ENCODE assay signal across 12 cellular contexts in genomic region chr12:120678572-120678971, GRCh38. TPM values are rescaled to one million over a fixed set of nuclear protein-coding genes. Genes with fewer than 3 reads are reported as not detected.
DNase-seq lines count a peak whose midpoint lies in the region; ATAC-seq and TF ChIP-seq lines count a peak whose summit lies in the region.
"Had no signal": no experiment of that assay in that cellular context is flagged by ENCODE, and none has a peak within 500 bp of the region (broad histone marks: within the 10 kb centered on the region; RNA-seq: fewer than 3 reads in every experiment).

No MANE protein-coding gene starts in this region.

- intact Hi-C loops in adrenal gland (cut with DNase I), result no loop called here

- peak overlapping the region; percentile 76 for H3K27ac ChIP-seq in 22Rv1
- H3K27ac ChIP-seq in adrenal gland, result peak overlapping the region in 4 of 5 donors; percentile 4 to 93 (median 83)

- peaks cover 12% of the 10 kb centered on the region in 2 donors for H3K4me1 ChIP-seq in adrenal gland (replicated peaks in 1 of 2)

- no peak for TF ChIP-seq POLR2A in adrenal gland (IDR thresholded peaks at IDR 0.05)

- ATAC-seq in HG03460 (IDR thresholded peaks at IDR 0.05; ENCODE audit: unreplicated experiment) (peak; percentile 9), HG02588 (IDR thresholded peaks at IDR 0.05; ENCODE audit: unreplicated experiment) (no peak)

- no peaks in the 10 kb centered on the region for H3K36me3 ChIP-seq in adrenal gland (replicated peaks in 1 of 2)
- H3K36me3 ChIP-seq: esophagus squamous epithelium, stomach had no signal

- H3K4me3 ChIP-seq in GM12865 (ENCODE audit: low read depth, low read length), result no peak overlapping the region; the same call in 1 of the 2 replicates
- no peak overlapping the region for H3K4me3 ChIP-seq in adrenal gland
- H3K4me3 ChIP-seq: esophagus squamous epithelium, stomach had no signal

- TF ChIP-seq CTCF in 22Rv1 (IDR thresholded peaks at IDR 0.05), result no peak
- no peak for TF ChIP-seq CTCF in GM12865 (IDR thresholded peaks at IDR 0.05; ENCODE audit: insufficient read depth, low read depth, low read length, missing control alignments)
- no peak for TF ChIP-seq CTCF in adrenal gland (IDR thresholded peaks at IDR 0.05)

- no peaks in the 10 kb centered on the region for H3K9me3 ChIP-seq in adrenal gland (replicated peaks in 1 of 3)
- H3K9me3 ChIP-seq: esophagus squamous epithelium, stomach had no signal

- DNase-seq in GM12865 (ENCODE audit: low read depth) (peak; percentile 69), adrenal gland (no peak), nucleus accumbens (lab: John Stamatoyannopoulos, UW) (no peak), HK-2 (ENCODE audit: unreplicated experiment) (no peak)
- no peak for DNase-seq in activated effector memory CD4-positive, alpha-beta T cell treated with Interleukin-2 at 50 U/mL for 16 hours
- DNase-seq: esophagus squamous epithelium, Kasumi-1, NCI-H446, stomach had no signal

- H3K27me3 ChIP-seq in adrenal gland, result no peaks in the 10 kb centered on the region
- H3K27me3 ChIP-seq: esophagus squamous epithelium, stomach had no signal

- WGBS in adrenal gland, 4 donors, result 53 to 67% (median 59%) methylated on average over 6 to 8 of the region's 8 CpGs

RNA-seq across cellular contexts. Expression of gene MLEC, which starts 8.4 kb away (rescaled TPM):
- total RNA-seq in adrenal gland, result 100 to 1,000 TPM; 210 to 555 (median 303) TPM
- polyA plus RNA-seq in adrenal gland, result 100 to 1,000 TPM in 1 of 3 donors, 10 to 100 TPM in 2; 68.3 to 286 (median 90.0) TPM

RNA-seq across cellular contexts. Expression of gene UNC119B, which starts 31.7 kb away (rescaled TPM):
- 10 to 100 TPM; 44.4 to 97.5 (median 70.0) TPM for total RNA-seq in adrenal gland
- 10 to 100 TPM; 14.0 to 43.9 (median 17.9) TPM for polyA plus RNA-seq in adrenal gland

RNA-seq across cellular contexts. Expression of gene CABP1, which starts 38.1 kb away (rescaled TPM):
- 1 to 10 TPM in 6 of 8 donors, under 1 TPM in 1, not detected in 1; 0.42 to 3.9 (median 2.1) TPM for total RNA-seq in adrenal gland
- 1 to 10 TPM; 2.3 to 5.1 (median 2.9) TPM for polyA plus RNA-seq in adrenal gland

RNA-seq across cellular contexts. Expression of gene ACADS, which starts 47.1 kb away (rescaled TPM):
- total RNA-seq in adrenal gland, result 100 to 1,000 TPM in 4 of 8 donors, 10 to 100 TPM in 4; 54.9 to 179 (median 97.4) TPM
- 10 to 100 TPM in 2 of 3 donors, 1 to 10 TPM in 1; 6.2 to 68.4 (median 53.9) TPM for polyA plus RNA-seq in adrenal gland
